Comparison of ENCODE assay signal across 8 cellular contexts in the genomic region with DNA sequence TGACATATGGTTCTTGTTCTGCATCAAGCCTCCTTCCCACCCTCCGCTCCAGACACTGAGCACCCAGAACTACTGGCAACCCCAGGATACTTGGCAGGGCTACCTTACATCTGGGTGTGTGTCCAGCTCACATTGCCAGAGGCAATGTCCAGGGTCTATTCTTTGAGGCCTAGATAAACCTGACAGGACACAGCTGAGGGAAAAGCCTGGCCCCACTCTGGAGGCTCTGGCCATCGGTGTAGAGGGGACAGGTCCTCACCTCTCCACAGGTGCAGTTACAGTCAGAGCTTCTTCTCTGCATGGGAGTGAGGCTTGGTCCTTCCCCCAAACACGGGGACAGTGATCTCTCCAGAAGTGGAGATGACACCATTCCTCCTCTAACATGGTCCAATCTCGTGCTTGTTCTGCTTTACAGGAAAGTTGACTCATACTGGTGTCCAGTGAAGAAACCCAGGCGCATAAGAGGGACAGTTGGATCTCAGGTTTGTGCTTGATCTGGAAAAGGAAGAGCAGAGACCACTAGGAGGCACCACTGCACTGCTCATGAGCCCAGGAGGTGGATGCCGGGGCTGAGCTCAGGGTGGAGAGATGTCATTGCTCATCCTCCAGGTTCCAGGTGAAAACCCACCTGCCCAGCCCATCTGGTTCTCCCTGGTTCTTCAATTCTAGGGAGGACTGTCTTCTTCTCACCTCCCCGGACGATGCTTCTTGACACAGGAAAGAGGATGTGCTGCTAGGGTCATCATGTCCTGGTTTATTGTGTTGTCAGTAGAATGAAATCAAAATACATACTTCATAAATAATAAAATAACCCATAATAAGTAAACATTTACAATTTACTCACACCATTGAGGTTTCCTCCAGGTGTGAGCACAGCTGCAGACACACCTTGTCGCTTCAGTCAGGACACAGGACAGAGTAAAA. TPM values are rescaled to one million over a fixed set of nuclear protein-coding genes. Genes with fewer than 3 reads are reported as not detected.
DNase-seq lines count a peak whose midpoint lies in the region; ATAC-seq and TF ChIP-seq lines count a peak whose summit lies in the region.

No MANE protein-coding gene starts in this region.

- H3K27me3 ChIP-seq in CD4-positive, alpha-beta T cell (ENCODE audit: control insufficient read depth, insufficient read depth, low read length), result no peaks in the 10 kb centered on the region
- H3K27me3 ChIP-seq in H7 (ENCODE audit: control insufficient read depth, insufficient read depth, low read length), result peaks cover 1% of the 10 kb centered on the region; the same call in 1 of the 2 replicates
- no peaks in the 10 kb centered on the region for H3K27me3 ChIP-seq in OCI-LY1 (ENCODE audit: insufficient read depth, low read length)
- H3K27me3 ChIP-seq in esophagus muscularis mucosa, result no peaks in the 10 kb centered on the region
- no peaks in the 10 kb centered on the region for H3K27me3 ChIP-seq in thoracic aorta (replicated peaks; ENCODE audit: insufficient read depth)

- peaks cover 15% of the 10 kb centered on the region for H3K4me1 Mint-ChIP-seq in CD4-positive, alpha-beta T cell (ENCODE audit: low read depth)
- peaks cover 12 to 15% of the 10 kb centered on the region in 2 donors for H3K4me1 Mint-ChIP-seq in natural killer cell treated with Interleukin-12 subunit alpha and Interleukin-12 subunit beta and Interleukin-15 and Interleukin-18, amount 100 ng/mL, for 72 hours (ENCODE audit: low read depth in 2 of 2)

- peak; percentile 91 for TF ChIP-seq CTCF in CD4-positive, alpha-beta T cell (IDR thresholded peaks at IDR 0.05)
- TF ChIP-seq CTCF in OCI-LY1 (IDR thresholded peaks at IDR 0.05; ENCODE audit: low read length) (peak; percentile 89), esophagus muscularis mucosa (IDR thresholded peaks at IDR 0.05) (peak; percentile 59 to 74 (median 69)), thoracic aorta (IDR thresholded peaks at IDR 0.05) (peak; percentile 44)

- intact Hi-C loops in CD4-positive, alpha-beta T cell (cut with DNase I, micrococcal nuclease), result loop anchor here (1.0 to 5.0 kb wide), 4 partner anchors 15 to 97 kb away; no protein-coding TSS in a partner anchor
- intact Hi-C loops in esophagus muscularis mucosa (cut with DNase I), result loop anchor here (10.0 kb wide), 1 partner anchor 97 kb away; no protein-coding TSS in a partner anchor

- H3K36me3 ChIP-seq in H7 (replicated peaks; ENCODE audit: control insufficient read depth, insufficient read depth, low read length) (no peaks in the 10 kb centered on the region), OCI-LY1 (ENCODE audit: insufficient read depth, low read length) (peaks cover 4% of the 10 kb centered on the region; the same call in 1 of the 2 replicates), esophagus muscularis mucosa (peaks cover 0 to 5% (median 2%) of the 10 kb centered on the region in 4 donors), thoracic aorta (no peaks in the 10 kb centered on the region)

- H3K4me2 ChIP-seq in OCI-LY1 (ENCODE audit: low read length), result no peak overlapping the region

- H3K36me3 Mint-ChIP-seq in CD4-positive, alpha-beta T cell (ENCODE audit: low read depth), result peaks cover 5% of the 10 kb centered on the region
- H3K36me3 Mint-ChIP-seq in natural killer cell treated with Interleukin-12 subunit alpha and Interleukin-12 subunit beta and Interleukin-15 and Interleukin-18, amount 100 ng/mL, for 72 hours, result peaks cover 5% of the 10 kb centered on the region

- no peak overlapping the region for H3K27ac ChIP-seq in CD4-positive, alpha-beta T cell (ENCODE audit: low read depth, low read length)
- H3K27ac ChIP-seq in OCI-LY1 (ENCODE audit: low read depth, low read length, poor library complexity, severe bottlenecking) (no peak overlapping the region), esophagus muscularis mucosa (replicated peaks in 1 of 4) (no peak overlapping the region), thoracic aorta (no peak overlapping the region)

- no peak for TF ChIP-seq POLR2A in esophagus muscularis mucosa (IDR thresholded peaks at IDR 0.05; ENCODE audit: low read depth)

- WGBS in esophagus muscularis mucosa, result 43% methylated on average over 9 of the region's 9 CpGs

- no peak overlapping the region for H3K4me3 Mint-ChIP-seq in CD4-positive, alpha-beta T cell
- H3K4me3 Mint-ChIP-seq in natural killer cell treated with Interleukin-12 subunit alpha and Interleukin-12 subunit beta and Interleukin-15 and Interleukin-18, amount 100 ng/mL, for 72 hours, result no peak overlapping the region

- no peaks in the 10 kb centered on the region for H3F3A ChIP-seq in OCI-LY1 (ENCODE audit: insufficient read depth, low read length)

- H3K4me3 ChIP-seq in H7 (ENCODE audit: insufficient read depth, low read depth, low read length) (no peak overlapping the region), OCI-LY1 (ENCODE audit: low read depth, low read length, poor library complexity, severe bottlenecking) (no peak overlapping the region), esophagus muscularis mucosa (no peak overlapping the region), thoracic aorta (no peak overlapping the region)

- no peak overlapping the region for H2AFZ ChIP-seq in OCI-LY1 (ENCODE audit: low read length)

- H4K20me1 ChIP-seq in OCI-LY1 (ENCODE audit: insufficient read depth, low read length), result no peaks in the 10 kb centered on the region

- no peaks in the 10 kb centered on the region for H3K27me3 Mint-ChIP-seq in CD4-positive, alpha-beta T cell
- no peaks in the 10 kb centered on the region for H3K27me3 Mint-ChIP-seq in natural killer cell treated with Interleukin-12 subunit alpha and Interleukin-12 subunit beta and Interleukin-15 and Interleukin-18, amount 100 ng/mL, for 72 hours

- CTCF ChIA-PET in CD4-positive, alpha-beta T cell (lab: Charles Lee), result interaction anchor here (0.6 to 6.4 kb wide), 13 partner anchors 10 to 285 kb away, joined by 3 to 82 read pairs (median 3); no protein-coding TSS in a partner anchor

- no peak overlapping the region for H3K9ac ChIP-seq in OCI-LY1 (ENCODE audit: low read length)

- H3K9me3 ChIP-seq in CD4-positive, alpha-beta T cell (ENCODE audit: control insufficient read depth, low read length), result no peaks in the 10 kb centered on the region
- H3K9me3 ChIP-seq in OCI-LY1 (ENCODE audit: low read length), result no peaks in the 10 kb centered on the region
- no peaks in the 10 kb centered on the region for H3K9me3 ChIP-seq in esophagus muscularis mucosa
- no peaks in the 10 kb centered on the region for H3K9me3 ChIP-seq in thoracic aorta

- H3K27ac Mint-ChIP-seq in CD4-positive, alpha-beta T cell, result no peak overlapping the region
- H3K27ac Mint-ChIP-seq in natural killer cell treated with Interleukin-12 subunit alpha and Interleukin-12 subunit beta and Interleukin-15 and Interleukin-18, amount 100 ng/mL, for 72 hours, result no peak overlapping the region

- no peaks in the 10 kb centered on the region for H3K9me2 ChIP-seq in OCI-LY1 (ENCODE audit: low read depth, low read length)

- H3K79me2 ChIP-seq in OCI-LY1 (ENCODE audit: insufficient read depth, low read length), result no peaks in the 10 kb centered on the region

- no peaks in the 10 kb centered on the region for H3K9me3 Mint-ChIP-seq in CD4-positive, alpha-beta T cell
- no peaks in the 10 kb centered on the region for H3K9me3 Mint-ChIP-seq in natural killer cell treated with Interleukin-12 subunit alpha and Interleukin-12 subunit beta and Interleukin-15 and Interleukin-18, amount 100 ng/mL, for 72 hours

- peak; percentile 90 for ATAC-seq in CD4-positive, alpha-beta T cell (ENCODE audit: poor library complexity)
- ATAC-seq in natural killer cell treated with Interleukin-12 subunit alpha and Interleukin-12 subunit beta and Interleukin-15 and Interleukin-18, amount 100 ng/mL, for 72 hours, result peak; percentile 73 to 81
- ATAC-seq in thoracic aorta (ENCODE audit: insufficient number of reproducible peaks, low FRiP score, low read depth) (no peak), GM21528 (IDR thresholded peaks at IDR 0.05; ENCODE audit: low FRiP score, unreplicated experiment) (no peak)

- no peaks in the 10 kb centered on the region for H3K4me1 ChIP-seq in OCI-LY1 (ENCODE audit: insufficient read depth, low read length, severe bottlenecking)
- peaks cover 0 to 3% (median 0%) of the 10 kb centered on the region in 4 donors for H3K4me1 ChIP-seq in esophagus muscularis mucosa
- no peaks in the 10 kb centered on the region for H3K4me1 ChIP-seq in thoracic aorta (ENCODE audit: control insufficient read depth in 1 of 2, low read depth in 2 of 2)

- POLR2A ChIA-PET in CD4-positive, alpha-beta T cell (lab: Charles Lee), result interaction anchor here (0.6 to 2.6 kb wide), 8 partner anchors 10 to 391 kb away, joined by 3 to 13 read pairs (median 6); partner anchors contain the start of gene HLA-F

- peak; percentile 60 to 71 (median 64) for DNase-seq in CD4-positive, alpha-beta T cell
- DNase-seq in H7, result peak; percentile 80
- peak; percentile 65 for DNase-seq in activated T-cell treated with anti-CD3 and anti-CD28 coated beads for 24 hours (ENCODE audit: low read depth)
- DNase-seq in esophagus muscularis mucosa (ENCODE audit: extremely low spot score), result no peak
- no peak for DNase-seq in natural killer cell treated with Interleukin-12 subunit alpha and Interleukin-12 subunit beta and Interleukin-15 and Interleukin-18, amount 100 ng/mL, for 72 hours (ENCODE audit: low spot score)
- DNase-seq in thoracic aorta (ENCODE audit: low spot score), result no peak

- TF ChIP-seq EP300 in esophagus muscularis mucosa (IDR thresholded peaks at IDR 0.05), result no peak

RNA-seq across cellular contexts. Expression of gene HLA-F, which starts 14.7 kb away (rescaled TPM):
- total RNA-seq in CD4-positive, alpha-beta T cell, result 100 to 1,000 TPM; 560 TPM
- total RNA-seq in H7 (2014; rRNA removed; shearing (Covaris generic)), result 3.6 and 3.8 TPM in 2 replicates
- total RNA-seq in esophagus muscularis mucosa (10 to 100 TPM; 36.1 to 69.6 (median 52.8) TPM), thoracic aorta (100 to 1,000 TPM in 1 of 2 donors, 10 to 100 TPM in 1; 94.2 to 117 TPM)
- total RNA-seq in natural killer cell treated with Interleukin-12 subunit alpha and Interleukin-12 subunit beta and Interleukin-15 and Interleukin-18, amount 100 ng/mL, for 72 hours, result 100 to 1,000 TPM; 277 to 518 TPM

RNA-seq across cellular contexts. Expression of gene ZFP57, which starts 57.0 kb away (rescaled TPM):
- not detected for total RNA-seq in CD4-positive, alpha-beta T cell
- total RNA-seq in H7 (2014; rRNA removed; shearing (Covaris generic)), result 0.10 and 0.74 TPM in 2 replicates
- total RNA-seq in esophagus muscularis mucosa, result 1 to 10 TPM in 2 of 4 donors, under 1 TPM in 1, not detected in 1; 0.23 to 6.2 (median 1.2) TPM
- 1 to 10 TPM; 5.2 to 9.0 TPM for total RNA-seq in natural killer cell treated with Interleukin-12 subunit alpha and Interleukin-12 subunit beta and Interleukin-15 and Interleukin-18, amount 100 ng/mL, for 72 hours
- 1 to 10 TPM in 1 of 2 donors, not detected in 1; 3.2 TPM for total RNA-seq in thoracic aorta

Comparison
In these comparisons a context has a peak if more than half of its experiments do, and no peak if none do; other contexts are left out.
1. ATAC-seq: peak in CD4-positive, alpha-beta T cell (single experiment) and natural killer cell treated with Interleukin-12 subunit alpha and Interleukin-12 subunit beta and Interleukin-15 and Interleukin-18, amount 100 ng/mL, for 72 hours (2 of 2); none in thoracic aorta (single experiment) and GM21528 (single experiment).
2. DNase-seq: peak in CD4-positive, alpha-beta T cell (10 of 10), H7 (single experiment) and activated T-cell treated with anti-CD3 and anti-CD28 coated beads for 24 hours (single experiment); none in esophagus muscularis mucosa (single experiment), natural killer cell treated with Interleukin-12 subunit alpha and Interleukin-12 subunit beta and Interleukin-15 and Interleukin-18, amount 100 ng/mL, for 72 hours (single experiment) and thoracic aorta (single experiment).
3. Peak in every context shown above with its lines, with median percentiles within 50 percentile points of each other: CTCF ChIP-seq.